In genomic region chr20:32664352-32665159, GRCh38 we compare ENCODE assay signal across 1 cellular context.
TF ChIP-seq lines count a peak whose summit lies in the region.

No MANE protein-coding gene starts in this region.

TF ChIP-seq in HepG2, 621 proteins besides CTCF, POLR2A, EP300 and RAD21 (continued from another document):
- TF ChIP-seq ZNF639 (CRISPR knock-in tag; conservative IDR thresholded peaks at IDR 0.05), result 0 out of 2 replicates have a peak, but pooled peaks have one; percentile 27
- TF ChIP-seq SMARCC2 (IDR thresholded peaks at IDR 0.05), result no peak
- no peak for TF ChIP-seq MIER2 (CRISPR knock-in tag; IDR thresholded peaks at IDR 0.05)
